15 cellular contexts compared by ENCODE assay signal in genomic region chr9:105651806-105652205, GRCh38. TPM values are rescaled to one million over a fixed set of nuclear protein-coding genes. Genes with fewer than 3 reads are reported as not detected.
DNase-seq lines count a peak whose midpoint lies in the region; ATAC-seq and TF ChIP-seq lines count a peak whose summit lies in the region.
"Had no signal": no experiment of that assay in that cellular context is flagged by ENCODE, and none has a peak within 500 bp of the region (broad histone marks: within the 10 kb centered on the region; RNA-seq: fewer than 3 reads in every experiment).

No MANE protein-coding gene starts in this region.

- no peak overlapping the region for H2BK120ac ChIP-seq in neuronal stem cell (ENCODE audit: low read depth, low read length)

- H3K4me3 ChIP-seq in neuronal stem cell (ENCODE audit: low read length in 2 of 2): no peak overlapping the region
- H3K4me3 ChIP-seq: GM23248 had no signal

- CTCF ChIA-PET in WTC11 (lab: Charles Lee): interaction anchor here (1.6 kb wide), 1 partner anchor 14 kb away, joined by 8 read pairs; no protein-coding TSS in a partner anchor

- no peak overlapping the region for H4K8ac ChIP-seq in neuronal stem cell (ENCODE audit: low read depth, low read length)

- peak; percentile 15 for DNase-seq in NCI-H748 (lab: John Stamatoyannopoulos, UW; ENCODE audit: unreplicated experiment)
- DNase-seq in NCI-H748 treated with DMSO at 0.1 percent for 48 hours (lab: John Stamatoyannopoulos, UW): no peak
- DNase-seq in NCI-H345 (lab: John Stamatoyannopoulos, UW): peak; percentile 79
- no peak for DNase-seq in WTC11 (ENCODE audit: low spot score)
- DNase-seq in neuronal stem cell (ENCODE audit: low spot score): peak; percentile 51
- no peak for DNase-seq in glomerular visceral epithelial cell (ENCODE audit: extremely low spot score)
- no peak for DNase-seq in AG20443 (ENCODE audit: low spot score)
- DNase-seq in UCSD-AML1 (lab: John Stamatoyannopoulos, UW; ENCODE audit: unreplicated experiment): no peak
- DNase-seq: Calu3, GF-D8, GM23248, Kasumi-1, NCI-H1436, NCI-H510A had no signal

- H2BK5ac ChIP-seq in neuronal stem cell (ENCODE audit: low read length): no peak overlapping the region

- H3K27me3 Mint-ChIP-seq in WTC11 (ENCODE audit: low read depth): peaks cover 33% of the 10 kb centered on the region

- H3K27me3 ChIP-seq in neuronal stem cell (ENCODE audit: control insufficient read depth in 3 of 3, insufficient read depth in 3 of 3, low read depth in 1 of 3, low read length in 3 of 3): peaks cover 0 to 12% (median 6%) of the 10 kb centered on the region in 3 experiments

- no peaks in the 10 kb centered on the region for H3K79me1 ChIP-seq in neuronal stem cell (ENCODE audit: low read depth, low read length)

- ATAC-seq in WTC11: peak; percentile 27; the same call in 1 of the 2 replicates

- H3K9me3 ChIP-seq in neuronal stem cell (replicated peaks in 1 of 2; ENCODE audit: control insufficient read depth in 2 of 2, insufficient read depth in 1 of 2, low read depth in 1 of 2, low read length in 2 of 2): no peaks in the 10 kb centered on the region

- no peak overlapping the region for H3K4ac ChIP-seq in neuronal stem cell (ENCODE audit: low read length)

- peaks cover 6 to 21% of the 10 kb centered on the region in 2 donors for H3K4me1 ChIP-seq in neuronal stem cell (ENCODE audit: control insufficient read depth in 2 of 2, insufficient read depth in 1 of 2, low read depth in 1 of 2, low read length in 2 of 2)

- POLR2A ChIA-PET in WTC11 (lab: Charles Lee): no interaction called here

- H3K27ac Mint-ChIP-seq in WTC11: no peak overlapping the region
- H3K27ac Mint-ChIP-seq: CD14-positive monocyte had no signal

- no peak overlapping the region for H3K4me2 ChIP-seq in neuronal stem cell (ENCODE audit: insufficient read depth, low read length, poor library complexity, severe bottlenecking)

- WGBS in neuronal stem cell (ENCODE audit: extremely low coverage in 2 of 2, insufficient read length in 2 of 2, insufficient replicate concordance in 1 of 2), 2 donors: no CpG with 5 or more reads among the region's 4 CpGs

- no peak overlapping the region for H3K27ac ChIP-seq in neuronal stem cell (replicated peaks; ENCODE audit: low read length)
- H3K27ac ChIP-seq: GM23248 had no signal

- H3K9me3 Mint-ChIP-seq in WTC11: no peaks in the 10 kb centered on the region

- H4K91ac ChIP-seq in neuronal stem cell (ENCODE audit: low read depth, low read length, poor library complexity): no peak overlapping the region

- no peaks in the 10 kb centered on the region for H3K36me3 ChIP-seq in neuronal stem cell (replicated peaks in 1 of 2; ENCODE audit: control insufficient read depth in 2 of 2, insufficient read depth in 2 of 2, low read length in 2 of 2)

- no peak overlapping the region for H3K18ac ChIP-seq in neuronal stem cell (ENCODE audit: low read length)

- H2AK5ac ChIP-seq in neuronal stem cell (ENCODE audit: low read depth, low read length): no peak overlapping the region

- H3K9ac ChIP-seq in neuronal stem cell (ENCODE audit: low read depth, low read length, poor library complexity): no peak overlapping the region
- H3K9ac ChIP-seq: GM23248 had no signal

- peaks cover 29% of the 10 kb centered on the region for H3K4me1 Mint-ChIP-seq in WTC11

- H2AFZ ChIP-seq in neuronal stem cell (ENCODE audit: low read length): no peak overlapping the region
- H2AFZ ChIP-seq: GM23248 had no signal

- no peak overlapping the region for H3K23ac ChIP-seq in neuronal stem cell (ENCODE audit: low read depth, low read length, poor library complexity)

- H3K36me3 Mint-ChIP-seq in WTC11: no peaks in the 10 kb centered on the region

- no peak overlapping the region for H3K4me3 Mint-ChIP-seq in WTC11
- H3K4me3 Mint-ChIP-seq: CD14-positive monocyte had no signal

- H2BK12ac ChIP-seq in neuronal stem cell (ENCODE audit: low read length): no peak overlapping the region

- H3K14ac ChIP-seq in neuronal stem cell (ENCODE audit: low read length): no peak overlapping the region

- no peak overlapping the region for H2BK15ac ChIP-seq in neuronal stem cell (ENCODE audit: low read length)

- TF ChIP-seq CTCF in WTC11 (IDR thresholded peaks at IDR 0.05): no peak

TF ChIP-seq in WTC11, 78 proteins besides CTCF, POLR2A, EP300 and RAD21:
- TF ChIP-seq ZBTB43 (CRISPR knock-in tag; IDR thresholded peaks at IDR 0.05): no peak
- peak; percentile 98 for TF ChIP-seq ZNF423 (CRISPR knock-in tag; IDR thresholded peaks at IDR 0.05)

RNA-seq across cellular contexts. Expression of gene TAL2, which starts 10.5 kb away (rescaled TPM):
- 0.41 TPM in 1 of 3 replicates, not detected in the others for total RNA-seq in WTC11 (2021)
- 3.0 TPM for polyA plus RNA-seq in neuronal stem cell (2013, experiment 1 of 2)
- 2.9 TPM for polyA plus RNA-seq in neuronal stem cell (2013, experiment 2 of 2)
- total RNA-seq: Calu3, GM23248 had no signal
- polyA plus RNA-seq: CD14-positive monocyte, GM23248 had no signal

RNA-seq across cellular contexts. Expression of gene TMEM38B, which starts 42.5 kb away (rescaled TPM):
- 15.7 to 17.9 TPM (median 17.6 TPM) in 3 replicates for total RNA-seq in WTC11 (2021)
- polyA plus RNA-seq in neuronal stem cell (2013, experiment 1 of 2): 21.1 TPM
- 23.3 TPM for polyA plus RNA-seq in neuronal stem cell (2013, experiment 2 of 2)

Comparison
In these comparisons a context has a peak if more than half of its experiments do, and no peak if none do; other contexts are left out.
1. DNase-seq: peak in NCI-H748 (single experiment), NCI-H345 (single experiment) and neuronal stem cell (single experiment); none in NCI-H748 treated with DMSO at 0.1 percent for 48 hours (single experiment), WTC11 (single experiment), glomerular visceral epithelial cell (single experiment), AG20443 (single experiment) and UCSD-AML1 (single experiment).